ENCODE assay signal across 20 cellular contexts in genomic region chr10:117716896-117717295, GRCh38.
DNase-seq lines count a peak whose midpoint lies in the region; ATAC-seq and TF ChIP-seq lines count a peak whose summit lies in the region.
"Had no signal": no experiment of that assay in that cellular context is flagged by ENCODE, and none has a peak within 500 bp of the region (broad histone marks: within the 10 kb centered on the region; RNA-seq: fewer than 3 reads in every experiment).

No MANE protein-coding gene starts in this region.

- WGBS in GM23248 (ENCODE audit: low coverage in 1 of 2, low lambda C conversion rate in 2 of 2, missing lambda C conversion rate in 2 of 2), 2 experiments = 36 to 42% methylated on average over 1 of the region's 1 CpG
- 88% methylated on average over 1 of the region's 1 CpG for WGBS in right lobe of liver (ENCODE audit: insufficient coverage, low coverage, low lambda C conversion rate, missing lambda C conversion rate)

- ATAC-seq in foreskin keratinocyte (peak; percentile 47), right lobe of liver (no peak)
- ATAC-seq: A549, HCT116 had no signal

- no peak overlapping the region for H3K4me3 Mint-ChIP-seq in activated CD4-positive, alpha-beta T cell treated with anti-CD3 and anti-CD28 coated beads, Interleukin-2, amount 10 ng/mL, durations not matched to agents 24 days and 14 days
- H3K4me3 Mint-ChIP-seq: CD4-positive, alpha-beta memory T cell; HFFc6 had no signal

- intact Hi-C loops in activated CD4-positive, alpha-beta T cell treated with anti-CD3 and anti-CD28 coated beads, Interleukin-2, amount 10 ng/mL, durations not matched to agents 24 days and 14 days (cut with micrococcal nuclease) = no loop called here
- intact Hi-C loops in right lobe of liver (cut with DNase I) = no loop called here

- H3K36me3 Mint-ChIP-seq in activated CD4-positive, alpha-beta T cell treated with anti-CD3 and anti-CD28 coated beads, Interleukin-2, amount 10 ng/mL, durations not matched to agents 24 days and 14 days (ENCODE audit: low read depth) = no peaks in the 10 kb centered on the region
- H3K36me3 Mint-ChIP-seq: CD4-positive, alpha-beta memory T cell had no signal

- no peak overlapping the region for H3K9ac ChIP-seq in GM23248

- no peak overlapping the region for H3K4me3 ChIP-seq in GM23248
- no peak overlapping the region for H3K4me3 ChIP-seq in right lobe of liver
- H3K4me3 ChIP-seq: A549 had no signal

- in situ Hi-C loops in GM23248 (cut with MboI) = no loop called here

- DNase-seq in NCI-H2171 treated with DMSO at 0.1 percent for 48 hours (lab: John Stamatoyannopoulos, UW) (peak; percentile 16), NCI-H2171 (lab: John Stamatoyannopoulos, UW) (no peak), GM23248 (peak; percentile 46), SW480 (ENCODE audit: low spot score) (peak; percentile 45), foreskin keratinocyte (peak in 1 of 2 donors; percentile 52), NCI-H446 treated with DMSO at 0.1 percent for 48 hours (lab: John Stamatoyannopoulos, UW) (no peak), right lobe of liver (no peak)
- DNase-seq in activated CD4-positive, alpha-beta T cell treated with anti-CD3 and anti-CD28 coated beads, Interleukin-2, amount 10 ng/mL, durations not matched to agents 24 days and 14 days = no peak
- DNase-seq: CD4-positive, alpha-beta memory T cell; DMS153; DMS79; GDM1; GOT3; H7; HFFc6; IMR-90 had no signal

- no peaks in the 10 kb centered on the region for H3K79me2 ChIP-seq in GM23248 (ENCODE audit: insufficient read depth)

- H3K36me3 ChIP-seq in GM23248 (ENCODE audit: low read depth) (no peaks in the 10 kb centered on the region), right lobe of liver (no peaks in the 10 kb centered on the region)

- no peak overlapping the region for H3K4me2 ChIP-seq in GM23248 (ENCODE audit: unreplicated experiment)
- H3K4me2 ChIP-seq: A549 had no signal

- no peak overlapping the region for H2AFZ ChIP-seq in GM23248

- H3K9me2 ChIP-seq in GM23248 (ENCODE audit: insufficient read depth) = no peaks in the 10 kb centered on the region

- H3K27me3 ChIP-seq in GM23248 (replicated peaks; ENCODE audit: insufficient read depth) (no peaks in the 10 kb centered on the region), foreskin keratinocyte (no peaks in the 10 kb centered on the region), right lobe of liver (no peaks in the 10 kb centered on the region)

- no peaks in the 10 kb centered on the region for H3K4me1 Mint-ChIP-seq in activated CD4-positive, alpha-beta T cell treated with anti-CD3 and anti-CD28 coated beads, Interleukin-2, amount 10 ng/mL, durations not matched to agents 24 days and 14 days
- H3K4me1 Mint-ChIP-seq: CD4-positive, alpha-beta memory T cell had no signal

- no peaks in the 10 kb centered on the region for H3K9me3 ChIP-seq in GM23248 (ENCODE audit: low read depth)
- H3K9me3 ChIP-seq in right lobe of liver = no peaks in the 10 kb centered on the region

- no peaks in the 10 kb centered on the region for H3K4me1 ChIP-seq in GM23248 (ENCODE audit: insufficient read depth)
- H3K4me1 ChIP-seq in foreskin keratinocyte = no peaks in the 10 kb centered on the region
- H3K4me1 ChIP-seq in right lobe of liver = no peaks in the 10 kb centered on the region
- H3K4me1 ChIP-seq: A549 had no signal

- H3F3A ChIP-seq in GM23248 (ENCODE audit: insufficient read depth) = no peaks in the 10 kb centered on the region

- peaks cover 4% of the 10 kb centered on the region for H3K9me3 Mint-ChIP-seq in activated CD4-positive, alpha-beta T cell treated with anti-CD3 and anti-CD28 coated beads, Interleukin-2, amount 10 ng/mL, durations not matched to agents 24 days and 14 days

- H3K27ac ChIP-seq in GM23248 (no peak overlapping the region), foreskin keratinocyte (no peak overlapping the region), right lobe of liver (no peak overlapping the region)
- H3K27ac ChIP-seq: 22Rv1, A549, C4-2B had no signal

- H3K27me3 Mint-ChIP-seq in activated CD4-positive, alpha-beta T cell treated with anti-CD3 and anti-CD28 coated beads, Interleukin-2, amount 10 ng/mL, durations not matched to agents 24 days and 14 days = peaks cover 13% of the 10 kb centered on the region

- no peaks in the 10 kb centered on the region for H4K20me1 ChIP-seq in GM23248 (ENCODE audit: insufficient read depth)

- H3K27ac Mint-ChIP-seq in activated CD4-positive, alpha-beta T cell treated with anti-CD3 and anti-CD28 coated beads, Interleukin-2, amount 10 ng/mL, durations not matched to agents 24 days and 14 days = no peak overlapping the region
- H3K27ac Mint-ChIP-seq: CD4-positive, alpha-beta memory T cell; HFFc6 had no signal

- TF ChIP-seq POLR2A in right lobe of liver (IDR thresholded peaks at IDR 0.05) = no peak

- no peak for TF ChIP-seq CTCF in foreskin keratinocyte (conservative IDR thresholded peaks at IDR 0.05)
- TF ChIP-seq CTCF in right lobe of liver (IDR thresholded peaks at IDR 0.05) = no peak

Comparison
In these comparisons a context has a peak if more than half of its experiments do, and no peak if none do; other contexts are left out.
1. DNase-seq: peak in NCI-H2171 treated with DMSO at 0.1 percent for 48 hours (single experiment), GM23248 (single experiment) and SW480 (single experiment); none in NCI-H2171 (single experiment), activated CD4-positive, alpha-beta T cell treated with anti-CD3 and anti-CD28 coated beads, Interleukin-2, amount 10 ng/mL, durations not matched to agents 24 days and 14 days (single experiment), NCI-H446 treated with DMSO at 0.1 percent for 48 hours (single experiment) and right lobe of liver (0 of 3).